In the genomic region with DNA sequence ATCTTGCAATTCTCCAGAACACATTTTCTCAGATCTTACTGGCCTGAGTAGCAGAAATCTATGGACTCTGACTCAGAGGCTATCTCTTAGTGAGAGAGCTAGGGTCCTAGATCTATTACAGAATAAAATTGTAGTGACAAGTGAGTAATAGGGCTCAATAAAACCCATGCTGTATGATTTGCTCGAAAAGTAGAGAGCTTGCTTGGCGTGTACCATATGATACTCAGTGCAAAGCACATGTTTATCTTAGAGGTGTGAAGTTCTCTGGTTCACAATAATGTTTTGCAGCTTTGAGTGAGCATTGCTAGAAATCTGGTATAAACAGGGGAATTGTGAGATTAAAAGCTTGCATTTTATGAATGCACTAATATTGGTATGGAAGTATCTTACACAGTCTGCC, we compare ENCODE assay signal across 9 cellular contexts.
"Had no signal": no experiment of that assay in that cellular context is flagged by ENCODE, and none has a peak within 500 bp of the region (broad histone marks: within the 10 kb centered on the region; RNA-seq: fewer than 3 reads in every experiment).

No MANE protein-coding gene starts in this region.

- H3K9me3 ChIP-seq: HAP-1 had no signal

- ATAC-seq: HepG2 had no signal

- H3K36me3 Mint-ChIP-seq: IgD-negative memory B cell had no signal

- H3K36me3 ChIP-seq: HAP-1 had no signal

- H3K27ac ChIP-seq: GM23248, HL-60 had no signal

- H3K9me3 Mint-ChIP-seq: HFFc6, IgD-negative memory B cell had no signal

- H3K27ac Mint-ChIP-seq: HFFc6, IgD-negative memory B cell had no signal

- H3K4me3 ChIP-seq: GM23248, HAP-1 had no signal

- H3K4me3 Mint-ChIP-seq: HFFc6 had no signal

- H3K27me3 Mint-ChIP-seq: IgD-negative memory B cell had no signal

- H2AFZ ChIP-seq: GM23248 had no signal

- H3K4me1 ChIP-seq: HAP-1 had no signal

- H3K9ac ChIP-seq: GM23248 had no signal

- DNase-seq: GM23248, GOT3, H7, HFFc6, KG1 had no signal
